In genomic region chr5:173568128-173568527, GRCh38 we compare ENCODE assay signal across 19 cellular contexts. TPM values are rescaled to one million over a fixed set of nuclear protein-coding genes. Genes with fewer than 3 reads are reported as not detected.
DNase-seq lines count a peak whose midpoint lies in the region; ATAC-seq, FAIRE-seq and TF ChIP-seq lines count a peak whose summit lies in the region.
"Had no signal": no experiment of that assay in that cellular context is flagged by ENCODE, and none has a peak within 500 bp of the region (broad histone marks: within the 10 kb centered on the region; RNA-seq: fewer than 3 reads in every experiment).

No MANE protein-coding gene starts in this region.

- peaks cover 6% of the 10 kb centered on the region for H3F3A ChIP-seq in PC-3 (ENCODE audit: low read length, unreplicated experiment)

- no peaks in the 10 kb centered on the region for H4K20me1 ChIP-seq in PC-3 (ENCODE audit: low read length)
- H4K20me1 ChIP-seq: BLaER1 had no signal

- peak overlapping the region; percentile 41; the same call in 1 of the 2 replicates for H3K27ac ChIP-seq in ACC112 (ENCODE audit: low read depth, low read length)
- H3K27ac ChIP-seq in PC-3 (ENCODE audit: low read length), result peak overlapping the region; percentile 80
- H3K27ac ChIP-seq: BLaER1, HL-60 had no signal

- no TSS peak for BruUV-seq in PC-3 (replicated peaks; lab: Mats Ljungman, UMichigan)

- FAIRE-seq in bronchial epithelial cell (lab: Jason Lieb, UNC), result no peak
- FAIRE-seq: A204.1, GM12878 had no signal

- no peaks in the 10 kb centered on the region for H3K79me2 ChIP-seq in ACC112 (ENCODE audit: control insufficient read depth, insufficient read depth, low read length, unreplicated experiment)
- no peaks in the 10 kb centered on the region for H3K79me2 ChIP-seq in PC-3 (ENCODE audit: low read length)

- H3K4me3 Mint-ChIP-seq in nephron progenitor cell, result no peak overlapping the region
- H3K4me3 Mint-ChIP-seq in stimulated activated effector memory CD8-positive, alpha-beta T cell treated with anti-CD3 and anti-CD28 coated beads, Interleukin-12 subunit alpha, Interleukin-12 subunit beta, amount 100 ng/mL, for 72 hours, result no peak overlapping the region
- H3K4me3 Mint-ChIP-seq: CD8-positive, alpha-beta T cell; HFFc6; IgD-negative memory B cell had no signal

- no peak for TF ChIP-seq CTCF in PC-3 (conservative IDR thresholded peaks at IDR 0.05; ENCODE audit: low read depth, low read length)
- no peak for TF ChIP-seq CTCF in bronchial epithelial cell (IDR thresholded peaks at IDR 0.05; ENCODE audit: insufficient read depth, low read length, severe bottlenecking)
- TF ChIP-seq CTCF in nephron progenitor cell (IDR thresholded peaks at IDR 0.05), result no peak

- ATAC-seq in PC-3, result no peak
- no peak for ATAC-seq in stimulated activated effector memory CD8-positive, alpha-beta T cell treated with anti-CD3 and anti-CD28 coated beads, Interleukin-12 subunit alpha, Interleukin-12 subunit beta, amount 100 ng/mL, for 72 hours
- ATAC-seq: CD8-positive, alpha-beta T cell; GM12878; HCT116 had no signal

- H3K9me3 Mint-ChIP-seq in nephron progenitor cell, result peaks cover 14% of the 10 kb centered on the region
- H3K9me3 Mint-ChIP-seq in stimulated activated effector memory CD8-positive, alpha-beta T cell treated with anti-CD3 and anti-CD28 coated beads, Interleukin-12 subunit alpha, Interleukin-12 subunit beta, amount 100 ng/mL, for 72 hours, result no peaks in the 10 kb centered on the region

- H3K36me3 Mint-ChIP-seq in nephron progenitor cell (ENCODE audit: low read depth), result no peaks in the 10 kb centered on the region
- H3K36me3 Mint-ChIP-seq in stimulated activated effector memory CD8-positive, alpha-beta T cell treated with anti-CD3 and anti-CD28 coated beads, Interleukin-12 subunit alpha, Interleukin-12 subunit beta, amount 100 ng/mL, for 72 hours, result no peaks in the 10 kb centered on the region
- H3K36me3 Mint-ChIP-seq: CD8-positive, alpha-beta T cell had no signal

- no peaks in the 10 kb centered on the region for H3K36me3 ChIP-seq in ACC112 (ENCODE audit: insufficient read depth, low read length)
- H3K36me3 ChIP-seq in PC-3 (ENCODE audit: low read depth, low read length), result no peaks in the 10 kb centered on the region
- no peaks in the 10 kb centered on the region for H3K36me3 ChIP-seq in bronchial epithelial cell (ENCODE audit: control insufficient read depth, insufficient read depth, low read length)
- H3K36me3 ChIP-seq: BLaER1 had no signal

- H2AFZ ChIP-seq in ACC112 (ENCODE audit: low read length, unreplicated experiment) (no peak overlapping the region), PC-3 (ENCODE audit: low read length) (0 out of 2 replicates have a peak overlapping the region, but pooled peaks have one; percentile 8)

- intact Hi-C loops in PC-3 (cut with micrococcal nuclease), result loop anchor here (5.0 kb wide), 1 partner anchor 96 kb away; no protein-coding TSS in a partner anchor

- POLR2A ChIA-PET in PC-3 (lab: Charles Lee; ENCODE audit: unreplicated experiment), result no interaction called here

- H3K9me3 ChIP-seq in PC-3 (ENCODE audit: low read length), result no peaks in the 10 kb centered on the region

- peaks cover 15% of the 10 kb centered on the region for H3K27me3 Mint-ChIP-seq in nephron progenitor cell (ENCODE audit: low read depth, poor library complexity)

- H3K27me3 ChIP-seq in ACC112 (ENCODE audit: insufficient read depth, low read length), result no peaks in the 10 kb centered on the region
- no peaks in the 10 kb centered on the region for H3K27me3 ChIP-seq in PC-3 (ENCODE audit: low read length)
- peaks cover 6% of the 10 kb centered on the region for H3K27me3 ChIP-seq in bronchial epithelial cell (ENCODE audit: control insufficient read depth, insufficient read depth, low read length)
- H3K27me3 ChIP-seq: BLaER1 had no signal

- H3K27ac Mint-ChIP-seq in nephron progenitor cell, result no peak overlapping the region
- no peak overlapping the region for H3K27ac Mint-ChIP-seq in stimulated activated effector memory CD8-positive, alpha-beta T cell treated with anti-CD3 and anti-CD28 coated beads, Interleukin-12 subunit alpha, Interleukin-12 subunit beta, amount 100 ng/mL, for 72 hours
- H3K27ac Mint-ChIP-seq: CD8-positive, alpha-beta T cell; HFFc6 had no signal

- H3K4me3 ChIP-seq in ACC112 (ENCODE audit: low read depth, low read length) (no peak overlapping the region), PC-3 (ENCODE audit: low read length) (0 out of 2 replicates have a peak overlapping the region, but pooled peaks have one; percentile 9), bronchial epithelial cell (ENCODE audit: low read depth, low read length) (no peak overlapping the region)
- H3K4me3 ChIP-seq: BLaER1, GM12878 had no signal

- H3K9ac ChIP-seq in PC-3 (ENCODE audit: low read length), result peak overlapping the region; percentile 33; the same call in 1 of the 2 replicates
- H3K9ac ChIP-seq: BLaER1 had no signal

- peak overlapping the region; percentile 52 for H3K4me2 ChIP-seq in PC-3 (ENCODE audit: low read length)
- H3K4me2 ChIP-seq: BLaER1 had no signal

- H3K4me1 ChIP-seq in ACC112 (ENCODE audit: control insufficient read depth, insufficient read depth, low read length, unreplicated experiment) (peaks cover 18% of the 10 kb centered on the region), PC-3 (ENCODE audit: insufficient read depth, low read length) (peaks cover 30% of the 10 kb centered on the region)

- CTCF ChIA-PET in PC-3 (lab: Charles Lee), result interaction anchor here (0.6 kb wide), 1 partner anchor 401 kb away, joined by 3 read pairs; no protein-coding TSS in a partner anchor

- H3K9me2 ChIP-seq in PC-3 (replicated peaks; ENCODE audit: low read length), result no peaks in the 10 kb centered on the region

- peaks cover 17% of the 10 kb centered on the region for H3K4me1 Mint-ChIP-seq in nephron progenitor cell
- H3K4me1 Mint-ChIP-seq in stimulated activated effector memory CD8-positive, alpha-beta T cell treated with anti-CD3 and anti-CD28 coated beads, Interleukin-12 subunit alpha, Interleukin-12 subunit beta, amount 100 ng/mL, for 72 hours, result peaks cover 9% of the 10 kb centered on the region

- DNase-seq in PC-3, result no peak
- DNase-seq in bronchial epithelial cell (ENCODE audit: low read depth), result peak; percentile 15
- DNase-seq in nephron progenitor cell, result no peak
- no peak for DNase-seq in C1 segment of cervical spinal cord (lab: John Stamatoyannopoulos, UW)
- no peak for DNase-seq in stimulated activated effector memory CD8-positive, alpha-beta T cell treated with anti-CD3 and anti-CD28 coated beads, Interleukin-12 subunit alpha, Interleukin-12 subunit beta, amount 100 ng/mL, for 72 hours (ENCODE audit: low spot score in 2 of 2)
- DNase-seq: Calu3; CD8-positive, alpha-beta T cell; DMS79 treated with DMSO at 0.1 percent for 48 hours; GF-D8; GOT3; H7 had no signal

RNA-seq across cellular contexts. Expression of gene BOD1, which starts 48.3 kb away (rescaled TPM):
- 153 and 160 TPM in 2 replicates for total RNA-seq in PC-3 (2014; rRNA removed)
- total RNA-seq in bronchial epithelial cell, result 91.4 and 106 TPM in 2 replicates
